ENCODE assay signal across 9 cellular contexts in genomic region chr15:78541744-78542034, GRCh38. TPM values are rescaled to one million over a fixed set of nuclear protein-coding genes. Genes with fewer than 3 reads are reported as not detected.
A peak's percentile ranks its signal among the peaks of the same experiment; 100 is the strongest.
DNase-seq lines count a peak whose midpoint lies in the region; ATAC-seq lines count a peak whose summit lies in the region.
"Had no signal": no experiment of that assay in that cellular context is flagged by ENCODE, and none has a peak within 500 bp of the region (broad histone marks: within the 10 kb centered on the region; RNA-seq: fewer than 3 reads in every experiment).

No MANE protein-coding gene starts in this region.

- H3K36me3 ChIP-seq in iPS-18a (ENCODE audit: control insufficient read depth, low read depth, low read length): peaks cover 47% of the 10 kb centered on the region

- ATAC-seq in activated CD4-positive, alpha-beta T cell treated with anti-CD3 and anti-CD28 coated beads for 36 hours: no peak
- ATAC-seq in activated T-helper 17 cell treated with anti-CD3 and anti-CD28 coated beads, Interleukin-2, amount 50 U/mL, for 72 hours (replicated peaks): no peak
- ATAC-seq in stimulated activated memory B cell treated with anti-CD40 and anti-IgM and Interleukin-4, amounts not matched to agents 10 μg/mL and 1 μg/mL and 100 μg/mL, for 72 hours: no peak
- no peak for ATAC-seq in GM21723 (IDR thresholded peaks at IDR 0.05; ENCODE audit: unreplicated experiment)

- peaks cover 27% of the 10 kb centered on the region for H3K4me1 Mint-ChIP-seq in activated CD4-positive, alpha-beta T cell treated with anti-CD3 and anti-CD28 coated beads for 36 hours
- peaks cover 12% of the 10 kb centered on the region for H3K4me1 Mint-ChIP-seq in activated T-helper 17 cell treated with anti-CD3 and anti-CD28 coated beads, Interleukin-2, amount 50 U/mL, for 72 hours
- H3K4me1 Mint-ChIP-seq in stimulated activated memory B cell treated with anti-CD40 and anti-IgM and Interleukin-4, amounts not matched to agents 10 μg/mL and 1 μg/mL and 100 μg/mL, for 72 hours: peaks cover 18% of the 10 kb centered on the region

- no peaks in the 10 kb centered on the region for H3K4me1 ChIP-seq in iPS-18a (ENCODE audit: control insufficient read depth, low read depth, low read length)

- DNase-seq in activated CD4-positive, alpha-beta T cell treated with anti-CD3 and anti-CD28 coated beads for 36 hours: no peak
- no peak for DNase-seq in activated CD4-positive, alpha-beta T cell treated with anti-CD3 and anti-CD28 coated beads for 1 hour
- DNase-seq in foreskin melanocyte (no peak), DMS 273 treated with DMSO at 0.1 percent for 48 hours (lab: John Stamatoyannopoulos, UW) (no peak)
- DNase-seq: GOT3 had no signal

- H3K27me3 Mint-ChIP-seq in activated CD4-positive, alpha-beta T cell treated with anti-CD3 and anti-CD28 coated beads for 36 hours: no peaks in the 10 kb centered on the region
- H3K27me3 Mint-ChIP-seq in activated T-helper 17 cell treated with anti-CD3 and anti-CD28 coated beads, Interleukin-2, amount 50 U/mL, for 72 hours: no peaks in the 10 kb centered on the region
- H3K27me3 Mint-ChIP-seq in stimulated activated memory B cell treated with anti-CD40 and anti-IgM and Interleukin-4, amounts not matched to agents 10 μg/mL and 1 μg/mL and 100 μg/mL, for 72 hours: no peaks in the 10 kb centered on the region

- CTCF ChIA-PET in activated CD4-positive, alpha-beta T cell treated with anti-CD3 and anti-CD28 coated beads for 36 hours (lab: Charles Lee): interaction anchor here (0.9 kb wide), 1 partner anchor 119 kb away, joined by 3 read pairs; no protein-coding TSS in a partner anchor

- POLR2A ChIA-PET in activated CD4-positive, alpha-beta T cell treated with anti-CD3 and anti-CD28 coated beads for 36 hours (lab: Charles Lee): interaction anchor here (1.3 kb wide), 1 partner anchor 104 kb away, joined by 7 read pairs; the partner anchor contains the start of gene IREB2

- H3K27me3 ChIP-seq in iPS-18a (ENCODE audit: control insufficient read depth, insufficient read depth, low read length): no peaks in the 10 kb centered on the region

- peak overlapping the region; percentile 98 for H3K4me3 ChIP-seq in iPS-18a (ENCODE audit: low read length)

- peak overlapping the region; percentile 97 for H3K27ac Mint-ChIP-seq in activated CD4-positive, alpha-beta T cell treated with anti-CD3 and anti-CD28 coated beads for 36 hours
- peak overlapping the region; percentile 99 for H3K27ac Mint-ChIP-seq in activated T-helper 17 cell treated with anti-CD3 and anti-CD28 coated beads, Interleukin-2, amount 50 U/mL, for 72 hours
- H3K27ac Mint-ChIP-seq in stimulated activated memory B cell treated with anti-CD40 and anti-IgM and Interleukin-4, amounts not matched to agents 10 μg/mL and 1 μg/mL and 100 μg/mL, for 72 hours: peak overlapping the region; percentile 95

- intact Hi-C loops in activated CD4-positive, alpha-beta T cell treated with anti-CD3 and anti-CD28 coated beads for 36 hours (cut with DNase I, micrococcal nuclease): loop anchor here in 1 of 2 experiments (1.0 to 2.0 kb wide), 3 partner anchors 24 to 1611 kb away; partner anchors contain the start of genes CHRNA5, FAH and TBC1D2B

- H3K27ac ChIP-seq in iPS-18a (ENCODE audit: low read length): no peak overlapping the region

- H3K9ac ChIP-seq in iPS-18a (ENCODE audit: low read length): peak overlapping the region; percentile 88

- H3K4me3 Mint-ChIP-seq in activated CD4-positive, alpha-beta T cell treated with anti-CD3 and anti-CD28 coated beads for 36 hours: peak overlapping the region; percentile 91
- peak overlapping the region; percentile 81 for H3K4me3 Mint-ChIP-seq in activated T-helper 17 cell treated with anti-CD3 and anti-CD28 coated beads, Interleukin-2, amount 50 U/mL, for 72 hours
- peak overlapping the region; percentile 85 for H3K4me3 Mint-ChIP-seq in stimulated activated memory B cell treated with anti-CD40 and anti-IgM and Interleukin-4, amounts not matched to agents 10 μg/mL and 1 μg/mL and 100 μg/mL, for 72 hours

- peaks cover 46% of the 10 kb centered on the region for H3K36me3 Mint-ChIP-seq in activated CD4-positive, alpha-beta T cell treated with anti-CD3 and anti-CD28 coated beads for 36 hours (ENCODE audit: low read depth)
- peaks cover 71% of the 10 kb centered on the region for H3K36me3 Mint-ChIP-seq in activated T-helper 17 cell treated with anti-CD3 and anti-CD28 coated beads, Interleukin-2, amount 50 U/mL, for 72 hours (ENCODE audit: low read depth)
- peaks cover 28% of the 10 kb centered on the region for H3K36me3 Mint-ChIP-seq in stimulated activated memory B cell treated with anti-CD40 and anti-IgM and Interleukin-4, amounts not matched to agents 10 μg/mL and 1 μg/mL and 100 μg/mL, for 72 hours

- H3K9me3 Mint-ChIP-seq in activated CD4-positive, alpha-beta T cell treated with anti-CD3 and anti-CD28 coated beads for 36 hours (ENCODE audit: low read depth): no peaks in the 10 kb centered on the region
- no peaks in the 10 kb centered on the region for H3K9me3 Mint-ChIP-seq in activated T-helper 17 cell treated with anti-CD3 and anti-CD28 coated beads, Interleukin-2, amount 50 U/mL, for 72 hours
- H3K9me3 Mint-ChIP-seq in stimulated activated memory B cell treated with anti-CD40 and anti-IgM and Interleukin-4, amounts not matched to agents 10 μg/mL and 1 μg/mL and 100 μg/mL, for 72 hours: no peaks in the 10 kb centered on the region

- H3K9me3 ChIP-seq in iPS-18a (ENCODE audit: control insufficient read depth, low read depth, low read length): no peaks in the 10 kb centered on the region

RNA-seq across cellular contexts. Expression of gene PSMA4, which starts 1.4 kb away (rescaled TPM):
- total RNA-seq in activated CD4-positive, alpha-beta T cell treated with anti-CD3 and anti-CD28 coated beads for 36 hours: 100 to 1,000 TPM; 273 to 312 TPM
- 100 to 1,000 TPM; 140 to 270 TPM for total RNA-seq in activated T-helper 17 cell treated with anti-CD3 and anti-CD28 coated beads, Interleukin-2, amount 50 U/mL, for 72 hours

RNA-seq across cellular contexts. Expression of gene CHRNA5, which starts 23.6 kb away (rescaled TPM):
- total RNA-seq in activated CD4-positive, alpha-beta T cell treated with anti-CD3 and anti-CD28 coated beads for 36 hours: 1 to 10 TPM; 6.5 to 8.5 TPM
- total RNA-seq in activated T-helper 17 cell treated with anti-CD3 and anti-CD28 coated beads, Interleukin-2, amount 50 U/mL, for 72 hours: 10 to 100 TPM in 1 of 2 donors, 1 to 10 TPM in 1; 5.9 to 14.1 TPM

RNA-seq across cellular contexts. Expression of gene HYKK, which starts 34.3 kb away (rescaled TPM):
- 1 to 10 TPM; 2.5 to 4.2 TPM for total RNA-seq in activated CD4-positive, alpha-beta T cell treated with anti-CD3 and anti-CD28 coated beads for 36 hours
- total RNA-seq in activated T-helper 17 cell treated with anti-CD3 and anti-CD28 coated beads, Interleukin-2, amount 50 U/mL, for 72 hours: 1 to 10 TPM in 1 of 2 donors, under 1 TPM in 1; 0.91 to 1.2 TPM
